In the genomic region with DNA sequence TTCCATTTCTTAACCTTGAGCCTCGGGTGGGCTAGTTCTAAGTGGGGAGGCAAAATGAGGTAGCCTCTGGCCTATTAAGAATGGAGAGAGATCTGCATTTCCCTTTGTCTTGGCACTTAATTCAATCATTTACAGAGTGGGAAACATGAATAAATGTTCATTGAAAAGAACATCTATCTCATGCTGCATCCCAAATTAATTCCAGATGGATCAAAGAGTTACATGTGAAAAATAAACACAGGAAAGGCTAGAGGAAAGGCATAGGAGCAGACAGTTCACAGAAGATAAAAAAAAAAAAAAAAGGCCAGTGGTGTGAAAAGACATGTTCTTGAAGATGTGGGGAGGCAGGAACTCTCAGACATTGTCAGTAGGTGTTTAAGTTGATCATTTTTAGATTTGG, we compare ENCODE assay signal across 30 cellular contexts. TPM values are rescaled to one million over a fixed set of nuclear protein-coding genes. Genes with fewer than 3 reads are reported as not detected.
DNase-seq lines count a peak whose midpoint lies in the region; ATAC-seq and TF ChIP-seq lines count a peak whose summit lies in the region.
"Had no signal": no experiment of that assay in that cellular context is flagged by ENCODE, and none has a peak within 500 bp of the region (broad histone marks: within the 10 kb centered on the region; RNA-seq: fewer than 3 reads in every experiment).

No MANE protein-coding gene starts in this region.

- no peak for ATAC-seq in CD4-positive, CD25-positive, alpha-beta regulatory T cell (ENCODE audit: low read depth in 2 of 2)
- no peak for ATAC-seq in GM18520 (IDR thresholded peaks at IDR 0.05; ENCODE audit: unreplicated experiment)
- ATAC-seq: effector memory CD8-positive, alpha-beta T cell; left lung had no signal

- no peak overlapping the region for H3K4me3 Mint-ChIP-seq in T-helper 1 cell treated with Interleukin-12 subunit alpha and Interleukin-12 subunit beta and Interleukin-4 antibody, amounts not matched to agents 30 μg/mL and 1 μg/mL, for 36 hours
- H3K4me3 Mint-ChIP-seq in CD4-positive, CD25-positive, alpha-beta regulatory T cell, result peak overlapping the region in 2 of 4 donors; percentile 67 to 68
- H3K4me3 Mint-ChIP-seq: activated naive CD4-positive, alpha-beta T cell treated with anti-CD3 and anti-CD28 coated beads, Interleukin-2, amount 10 ng/mL, durations not matched to agents 7 days and 5 days; effector memory CD8-positive, alpha-beta T cell had no signal

- H3K27me3 ChIP-seq in CD4-positive, CD25-positive, alpha-beta regulatory T cell (ENCODE audit: control insufficient read depth, insufficient read depth, low read length), result no peaks in the 10 kb centered on the region
- H3K27me3 ChIP-seq in SK-N-SH (ENCODE audit: insufficient read depth), result no peaks in the 10 kb centered on the region
- H3K27me3 ChIP-seq: ascending aorta, cardiac muscle cell, left lung, right atrium auricular region, spleen had no signal

- 22% methylated on average over 1 of the region's 1 CpG for WGBS in SK-N-SH (ENCODE audit: low lambda C conversion rate)

- H3K9me3 Mint-ChIP-seq in T-helper 1 cell treated with Interleukin-12 subunit alpha and Interleukin-12 subunit beta and Interleukin-4 antibody, amounts not matched to agents 30 μg/mL and 1 μg/mL, for 36 hours, result no peaks in the 10 kb centered on the region
- H3K9me3 Mint-ChIP-seq in CD4-positive, CD25-positive, alpha-beta regulatory T cell, result no peaks in the 10 kb centered on the region
- H3K9me3 Mint-ChIP-seq: activated naive CD4-positive, alpha-beta T cell treated with anti-CD3 and anti-CD28 coated beads, Interleukin-2, amount 10 ng/mL, durations not matched to agents 7 days and 5 days; effector memory CD8-positive, alpha-beta T cell had no signal

- no peak for TF ChIP-seq CTCF in SK-N-SH (IDR thresholded peaks at IDR 0.05)

- peak in 1 of 2 experiments; percentile 59; a peak in 1 of 4 replicates for TF ChIP-seq EP300 in SK-N-SH (IDR thresholded peaks at IDR 0.05; ENCODE audit: borderline replicate concordance in 1 of 2, low read depth in 1 of 2, low read length in 1 of 2)

- H4K20me1 ChIP-seq in SK-N-SH (ENCODE audit: insufficient read depth), result no peaks in the 10 kb centered on the region

- H3K79me2 ChIP-seq in SK-N-SH (ENCODE audit: insufficient read depth), result no peaks in the 10 kb centered on the region

- no peak overlapping the region for H3K27ac ChIP-seq in CD4-positive, CD25-positive, alpha-beta regulatory T cell (ENCODE audit: insufficient read depth, low read length, poor library complexity, severe bottlenecking)
- peak overlapping the region in 1 of 2 experiments; percentile 50; a peak in 2 of 4 replicates for H3K27ac ChIP-seq in SK-N-SH (ENCODE audit: low read depth in 2 of 2, low read length in 1 of 2)
- H3K27ac ChIP-seq: 22Rv1, ascending aorta, cardiac muscle cell, left lung, right atrium auricular region had no signal

- peaks cover 1% of the 10 kb centered on the region for H3F3A ChIP-seq in SK-N-SH (replicated peaks; ENCODE audit: insufficient read depth)

- H3K4me1 Mint-ChIP-seq in T-helper 1 cell treated with Interleukin-12 subunit alpha and Interleukin-12 subunit beta and Interleukin-4 antibody, amounts not matched to agents 30 μg/mL and 1 μg/mL, for 36 hours (ENCODE audit: low read depth), result peaks cover 73% of the 10 kb centered on the region
- H3K4me1 Mint-ChIP-seq in CD4-positive, CD25-positive, alpha-beta regulatory T cell, result peaks cover 14 to 87% (median 59%) of the 10 kb centered on the region in 4 donors

- H3K4me2 ChIP-seq in SK-N-SH, result no peak overlapping the region

- no peak; the same call in 1 of the 2 replicates for TF ChIP-seq RAD21 in SK-N-SH (IDR thresholded peaks at IDR 0.05; ENCODE audit: low read length)

- H3K4me3 ChIP-seq in CD4-positive, CD25-positive, alpha-beta regulatory T cell (ENCODE audit: low read depth, low read length), result no peak overlapping the region
- H3K4me3 ChIP-seq in SK-N-SH (ENCODE audit: low read depth in 2 of 2, low read length in 1 of 2), result no peak overlapping the region
- H3K4me3 ChIP-seq: ascending aorta, cardiac muscle cell, left lung, right atrium auricular region, spleen had no signal

- no peaks in the 10 kb centered on the region for H3K9me3 ChIP-seq in CD4-positive, CD25-positive, alpha-beta regulatory T cell (ENCODE audit: control insufficient read depth in 2 of 2, low read length in 2 of 2)
- no peaks in the 10 kb centered on the region for H3K9me3 ChIP-seq in SK-N-SH
- H3K9me3 ChIP-seq: ascending aorta, left lung, right atrium auricular region, spleen had no signal

- no peak overlapping the region for H3K9ac ChIP-seq in SK-N-SH

- no peaks in the 10 kb centered on the region for H3K27me3 Mint-ChIP-seq in T-helper 1 cell treated with Interleukin-12 subunit alpha and Interleukin-12 subunit beta and Interleukin-4 antibody, amounts not matched to agents 30 μg/mL and 1 μg/mL, for 36 hours (ENCODE audit: low read depth)
- peaks cover 4% of the 10 kb centered on the region for H3K27me3 Mint-ChIP-seq in CD4-positive, CD25-positive, alpha-beta regulatory T cell
- H3K27me3 Mint-ChIP-seq: activated naive CD4-positive, alpha-beta T cell treated with anti-CD3 and anti-CD28 coated beads, Interleukin-2, amount 10 ng/mL, durations not matched to agents 7 days and 5 days; effector memory CD8-positive, alpha-beta T cell had no signal

- H3K36me3 ChIP-seq in CD4-positive, CD25-positive, alpha-beta regulatory T cell (ENCODE audit: control insufficient read depth, insufficient read depth, low read length), result no peaks in the 10 kb centered on the region
- no peaks in the 10 kb centered on the region for H3K36me3 ChIP-seq in SK-N-SH (replicated peaks in 1 of 2; ENCODE audit: control insufficient read depth in 1 of 2, insufficient read depth in 2 of 2, low read length in 1 of 2)
- H3K36me3 ChIP-seq: ascending aorta, cardiac muscle cell, left lung, right atrium auricular region, spleen had no signal

- DNase-seq in T-helper 1 cell (no peak), SK-N-SH (peak; percentile 56), fibroblast of gingiva (ENCODE audit: low read depth) (peak; percentile 65), NCI-H2171 treated with DMSO at 0.1 percent for 48 hours (lab: John Stamatoyannopoulos, UW) (no peak), HCEC 1CT (no peak)
- DNase-seq in CD4-positive, CD25-positive, alpha-beta regulatory T cell, result no peak
- DNase-seq: activated CD4-positive, CD25-positive, alpha-beta regulatory T cell; AML-193; cortex of kidney; effector memory CD8-positive, alpha-beta T cell; GOT3; KG1; left lung; mesendoderm; NCI-H1436; NCI-H2081 treated with DMSO at 0.1 percent for 48 hours; NCI-H446; SHP77; spleen; SW 1271 had no signal

- no peak overlapping the region for H2AFZ ChIP-seq in SK-N-SH (ENCODE audit: low read depth)

- CTCF ChIA-PET in SK-N-SH (lab: Yijun Ruan, JAX), result interaction anchor here (0.8 to 1.3 kb wide), 2 partner anchors 23 kb away, joined by 3 to 4 read pairs; no protein-coding TSS in a partner anchor

- peak overlapping the region; percentile 42 for H3K27ac Mint-ChIP-seq in T-helper 1 cell treated with Interleukin-12 subunit alpha and Interleukin-12 subunit beta and Interleukin-4 antibody, amounts not matched to agents 30 μg/mL and 1 μg/mL, for 36 hours
- H3K27ac Mint-ChIP-seq in CD4-positive, CD25-positive, alpha-beta regulatory T cell, result peak overlapping the region in 2 of 3 donors; percentile 44 to 97
- H3K27ac Mint-ChIP-seq: activated naive CD4-positive, alpha-beta T cell treated with anti-CD3 and anti-CD28 coated beads, Interleukin-2, amount 10 ng/mL, durations not matched to agents 7 days and 5 days; effector memory CD8-positive, alpha-beta T cell had no signal

- H3K4me1 ChIP-seq in CD4-positive, CD25-positive, alpha-beta regulatory T cell (ENCODE audit: control insufficient read depth, insufficient read depth, low read length, poor library complexity, severe bottlenecking), result peaks cover 60% of the 10 kb centered on the region
- peaks cover 19 to 27% of the 10 kb centered on the region in 2 experiments; a peak in 3 of 4 replicates for H3K4me1 ChIP-seq in SK-N-SH (ENCODE audit: control insufficient read depth in 1 of 2, insufficient read depth in 2 of 2, low read depth in 1 of 2, low read length in 1 of 2)

- H3K9me2 ChIP-seq in SK-N-SH, result no peaks in the 10 kb centered on the region

- POLR2A ChIA-PET in SK-N-SH (lab: Yijun Ruan, JAX), result no interaction called here

- peaks cover 14% of the 10 kb centered on the region for H3K36me3 Mint-ChIP-seq in T-helper 1 cell treated with Interleukin-12 subunit alpha and Interleukin-12 subunit beta and Interleukin-4 antibody, amounts not matched to agents 30 μg/mL and 1 μg/mL, for 36 hours (ENCODE audit: low read depth)
- H3K36me3 Mint-ChIP-seq in CD4-positive, CD25-positive, alpha-beta regulatory T cell, result no peaks in the 10 kb centered on the region

TF ChIP-seq in SK-N-SH, 30 proteins besides CTCF, POLR2A, EP300 and RAD21:
- TF ChIP-seq TCF12 (IDR thresholded peaks at IDR 0.05) (peak; percentile 74), RCOR1 (IDR thresholded peaks at IDR 0.05; ENCODE audit: low read length) (peak; percentile 44; the same call in 1 of the 2 replicates), EZH2phosphoT487 (IDR thresholded peaks at IDR 0.05; ENCODE audit: borderline replicate concordance, low read depth) (no peak), CHD2 (IDR thresholded peaks at IDR 0.05; ENCODE audit: low read length, partially characterized antibody) (peak; percentile 33), FOXJ3 (CRISPR knock-in tag; IDR thresholded peaks at IDR 0.05) (peak; percentile 50; the same call in 1 of the 2 replicates), SMC3 (IDR thresholded peaks at IDR 0.05; ENCODE audit: low read depth, low read length) (no peak), GATA2 (CRISPR knock-in tag; IDR thresholded peaks at IDR 0.05) (peak; percentile 50)

RNA-seq across cellular contexts. Expression of gene EPS8L3, which starts 35.7 kb away (rescaled TPM):
- total RNA-seq in CD4-positive, CD25-positive, alpha-beta regulatory T cell, result not detected
- not detected for polyA plus RNA-seq in CD4-positive, CD25-positive, alpha-beta regulatory T cell
- not detected in 2 replicates for polyA plus RNA-seq in SK-N-SH (2012; rRNA removed)
- polyA plus RNA-seq in SK-N-SH (2012; cell fraction: cytosol; rRNA removed), result not detected in 2 replicates
- not detected in 2 replicates for polyA plus RNA-seq in SK-N-SH (2012; cell fraction: nucleus; rRNA removed)
- total RNA-seq: ascending aorta, cardiac muscle cell, left lung, myocyte, temporal lobe, urinary bladder had no signal
- polyA plus RNA-seq: spleen had no signal

RNA-seq across cellular contexts. Expression of gene GSTM3, which starts 58.6 kb away (rescaled TPM):
- 5.3 TPM for total RNA-seq in CD4-positive, CD25-positive, alpha-beta regulatory T cell
- polyA plus RNA-seq in CD4-positive, CD25-positive, alpha-beta regulatory T cell, result 10 to 100 TPM in 3 of 4 donors, 1 to 10 TPM in 1; 3.9 to 50.1 (median 48.7) TPM
- polyA plus RNA-seq in SK-N-SH (2012; rRNA removed), result 84.9 and 86.6 TPM in 2 replicates
- 101 and 104 TPM in 2 replicates for polyA plus RNA-seq in SK-N-SH (2012; cell fraction: cytosol; rRNA removed)
- polyA plus RNA-seq in SK-N-SH (2012; cell fraction: nucleus; rRNA removed), result 44.0 and 59.3 TPM in 2 replicates

Comparison
In these comparisons a context has a peak if more than half of its experiments do, and no peak if none do; other contexts are left out.
1. DNase-seq: peak in SK-N-SH (single experiment) and fibroblast of gingiva (single experiment); none in T-helper 1 cell (0 of 5), CD4-positive, CD25-positive, alpha-beta regulatory T cell (0 of 3), NCI-H2171 treated with DMSO at 0.1 percent for 48 hours (single experiment) and HCEC 1CT (single experiment).